2 cellular contexts compared by ENCODE assay signal in the genomic region with DNA sequence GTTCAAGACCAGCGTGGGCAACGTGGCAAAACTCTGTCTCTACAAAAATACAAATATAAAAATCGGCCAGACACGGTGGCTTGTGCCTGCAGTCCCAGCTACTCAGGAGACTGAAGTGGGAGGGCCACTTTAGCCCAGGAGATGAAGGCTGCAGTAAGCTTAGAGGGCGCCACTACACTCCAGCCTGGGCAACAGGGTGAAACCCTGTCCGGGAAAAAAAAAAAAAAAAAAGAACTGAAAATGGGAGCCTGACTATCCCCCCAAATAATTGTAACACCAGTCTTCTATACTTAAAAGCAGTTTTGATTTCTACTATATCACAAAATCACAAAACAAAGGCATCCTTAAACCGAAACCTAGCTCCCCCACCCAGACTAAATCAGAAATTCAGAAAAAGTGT.
TF ChIP-seq lines count a peak whose summit lies in the region.

No MANE protein-coding gene starts in this region.

TF ChIP-seq in HEK293, 187 proteins besides CTCF, POLR2A, EP300 and RAD21:
- peak; percentile 54; the same call in 1 of the 2 replicates for TF ChIP-seq SCRT1 (tag by site-specific recombination; IDR thresholded peaks at IDR 0.05; ENCODE audit: borderline replicate concordance)
- TF ChIP-seq, protein P1, sequence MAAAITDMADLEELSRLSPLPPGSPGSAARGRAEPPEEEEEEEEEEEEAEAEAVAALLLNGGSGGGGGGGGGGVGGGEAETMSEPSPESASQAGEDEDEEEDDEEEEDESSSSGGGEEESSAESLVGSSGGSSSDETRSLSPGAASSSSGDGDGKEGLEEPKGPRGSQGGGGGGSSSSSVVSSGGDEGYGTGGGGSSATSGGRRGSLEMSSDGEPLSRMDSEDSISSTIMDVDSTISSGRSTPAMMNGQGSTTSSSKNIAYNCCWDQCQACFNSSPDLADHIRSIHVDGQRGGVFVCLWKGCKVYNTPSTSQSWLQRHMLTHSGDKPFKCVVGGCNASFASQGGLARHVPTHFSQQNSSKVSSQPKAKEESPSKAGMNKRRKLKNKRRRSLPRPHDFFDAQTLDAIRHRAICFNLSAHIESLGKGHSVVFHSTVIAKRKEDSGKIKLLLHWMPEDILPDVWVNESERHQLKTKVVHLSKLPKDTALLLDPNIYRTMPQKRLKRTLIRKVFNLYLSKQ (tag by site-specific recombination; IDR thresholded peaks at IDR 0.05; ENCODE audit: borderline replicate concordance), result no peak

TF ChIP-seq in H1, 55 proteins besides CTCF, POLR2A, EP300 and RAD21:
- no peak for TF ChIP-seq KDM5A (IDR thresholded peaks at IDR 0.05; ENCODE audit: low read length)
- TF ChIP-seq, protein P2, sequence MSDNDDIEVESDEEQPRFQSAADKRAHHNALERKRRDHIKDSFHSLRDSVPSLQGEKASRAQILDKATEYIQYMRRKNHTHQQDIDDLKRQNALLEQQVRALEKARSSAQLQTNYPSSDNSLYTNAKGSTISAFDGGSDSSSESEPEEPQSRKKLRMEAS (IDR thresholded peaks at IDR 0.05), result no peak
- TF ChIP-seq, protein P3, sequence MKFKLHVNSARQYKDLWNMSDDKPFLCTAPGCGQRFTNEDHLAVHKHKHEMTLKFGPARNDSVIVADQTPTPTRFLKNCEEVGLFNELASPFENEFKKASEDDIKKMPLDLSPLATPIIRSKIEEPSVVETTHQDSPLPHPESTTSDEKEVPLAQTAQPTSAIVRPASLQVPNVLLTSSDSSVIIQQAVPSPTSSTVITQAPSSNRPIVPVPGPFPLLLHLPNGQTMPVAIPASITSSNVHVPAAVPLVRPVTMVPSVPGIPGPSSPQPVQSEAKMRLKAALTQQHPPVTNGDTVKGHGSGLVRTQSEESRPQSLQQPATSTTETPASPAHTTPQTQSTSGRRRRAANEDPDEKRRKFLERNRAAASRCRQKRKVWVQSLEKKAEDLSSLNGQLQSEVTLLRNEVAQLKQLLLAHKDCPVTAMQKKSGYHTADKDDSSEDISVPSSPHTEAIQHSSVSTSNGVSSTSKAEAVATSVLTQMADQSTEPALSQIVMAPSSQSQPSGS (IDR thresholded peaks at IDR 0.05; ENCODE audit: low read length), result no peak
- no peak for TF ChIP-seq NANOG (IDR thresholded peaks at IDR 0.05; ENCODE audit: insufficient read depth, low read depth, low read length, poor library complexity, severe bottlenecking)
- no peak for TF ChIP-seq TAF7 (optimal IDR thresholded peaks at IDR 0.05; ENCODE audit: borderline replicate concordance, low read depth, low read length)
- no peak for TF ChIP-seq CTBP2 (IDR thresholded peaks at IDR 0.05; ENCODE audit: borderline replicate concordance, insufficient read depth, insufficient read length, low read length)
- TF ChIP-seq, protein P4, sequence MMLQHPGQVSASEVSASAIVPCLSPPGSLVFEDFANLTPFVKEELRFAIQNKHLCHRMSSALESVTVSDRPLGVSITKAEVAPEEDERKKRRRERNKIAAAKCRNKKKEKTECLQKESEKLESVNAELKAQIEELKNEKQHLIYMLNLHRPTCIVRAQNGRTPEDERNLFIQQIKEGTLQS (IDR thresholded peaks at IDR 0.05; ENCODE audit: insufficient read depth, low read depth, low read length), result no peak
- TF ChIP-seq, protein P5, sequence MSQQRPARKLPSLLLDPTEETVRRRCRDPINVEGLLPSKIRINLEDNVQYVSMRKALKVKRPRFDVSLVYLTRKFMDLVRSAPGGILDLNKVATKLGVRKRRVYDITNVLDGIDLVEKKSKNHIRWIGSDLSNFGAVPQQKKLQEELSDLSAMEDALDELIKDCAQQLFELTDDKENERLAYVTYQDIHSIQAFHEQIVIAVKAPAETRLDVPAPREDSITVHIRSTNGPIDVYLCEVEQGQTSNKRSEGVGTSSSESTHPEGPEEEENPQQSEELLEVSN (IDR thresholded peaks at IDR 0.05), result no peak
- TF ChIP-seq BACH1 (IDR thresholded peaks at IDR 0.05; ENCODE audit: low read length), result no peak
